In genomic region chr16:17847234-17847795, GRCh38 we compare ENCODE assay signal across 34 cellular contexts.
"Had no signal": no experiment of that assay in that cellular context is flagged by ENCODE, and none has a peak within 500 bp of the region (broad histone marks: within the 10 kb centered on the region; RNA-seq: fewer than 3 reads in every experiment).

No MANE protein-coding gene starts in this region.

- H3K4me1 ChIP-seq: adrenal gland, ascending aorta, body of pancreas, breast epithelium had no signal

- ATAC-seq: activated naive CD4-positive, alpha-beta T cell treated with anti-CD3 and anti-CD28 coated beads, Interleukin-2, amount 50 U/mL, for 72 hours; activated naive CD8-positive, alpha-beta T cell treated with anti-CD3 and anti-CD28 coated beads, Interleukin-2, amount 50 U/mL, for 24 hours; activated T-cell treated with anti-CD3 and anti-CD28 coated beads, Interleukin-2, amount 50 U/mL, for 4 hours; activated T-cell treated with anti-CD3 and anti-CD28 coated beads, Interleukin-2, amount 50 U/mL, for 72 hours; activated T-helper 17 cell treated with anti-CD3 and anti-CD28 coated beads, Interleukin-2, amount 50 U/mL, for 72 hours; body of pancreas had no signal

- DNase-seq: activated effector memory CD4-positive, alpha-beta T cell treated with anti-CD3 and anti-CD28 coated beads, Interleukin-2, amount 50 U/mL, for 16 hours; activated effector memory CD4-positive, alpha-beta T cell treated with Interleukin-2 at 50 U/mL for 16 hours; activated gamma-delta T cell; activated gamma-delta T cell treated with Interleukin-2 at 50 U/mL for 16 hours; activated naive CD4-positive, alpha-beta T cell; activated naive CD4-positive, alpha-beta T cell treated with anti-CD3 and anti-CD28 coated beads for 36 hours; activated naive CD4-positive, alpha-beta T cell treated with anti-CD3 and anti-CD28 coated beads, Interleukin-2, amount 10 ng/mL, durations not matched to agents 7 days and 5 days; activated naive CD4-positive, alpha-beta T cell treated with anti-CD3 and anti-CD28 coated beads, Interleukin-2, amount 50 U/mL, for 16 hours; activated naive CD4-positive, alpha-beta T cell treated with Interleukin-2 at 50 U/mL for 16 hours; activated naive CD8-positive, alpha-beta T cell treated with anti-CD3 and anti-CD28 coated beads for 36 hours; activated naive CD8-positive, alpha-beta T cell treated with anti-CD3 and anti-CD28 coated beads, Interleukin-2, amount 10 ng/mL, durations not matched to agents 7 days and 5 days; activated naive CD8-positive, alpha-beta T cell treated with anti-CD3 and anti-CD28 coated beads, Interleukin-2, amount 50 U/mL, for 24 hours; activated T-cell treated with anti-CD3 and anti-CD28 coated beads, Interleukin-2, amount 50 U/mL, for 1 hour; activated T-cell treated with anti-CD3 and anti-CD28 coated beads, Interleukin-2, amount 50 U/mL, for 24 hours; activated T-cell treated with anti-CD3 and anti-CD28 coated beads, Interleukin-2, amount 50 U/mL, for 4 hours; activated T-cell treated with anti-CD3 and anti-CD28 coated beads, Interleukin-2, amount 50 U/mL, for 48 hours; activated T-cell treated with anti-CD3 and anti-CD28 coated beads, Interleukin-2, amount 50 U/mL, for 72 hours; adrenal gland; amniotic stem cell; amygdala; anterior cingulate cortex; aorta; body of pancreas; brain microvascular endothelial cell; caudate nucleus; central memory CD4-positive, alpha-beta T cell; cerebellar nuclear complex had no signal

- H3K27me3 ChIP-seq: adrenal gland, ascending aorta, body of pancreas, brain microvascular endothelial cell, cardiac muscle cell had no signal

- H3K36me3 ChIP-seq: adrenal gland, ascending aorta, brain microvascular endothelial cell, breast epithelium, cardiac muscle cell had no signal

- H3K4me3 ChIP-seq: adrenal gland, ascending aorta, body of pancreas, breast epithelium, cardiac muscle cell had no signal

- FAIRE-seq: astrocyte, bronchial epithelial cell had no signal

- H3K9me3 ChIP-seq: adrenal gland, ascending aorta, body of pancreas, breast epithelium had no signal

- H3K27ac ChIP-seq: adrenal gland, ascending aorta, body of pancreas, brain microvascular endothelial cell, breast epithelium, cardiac muscle cell had no signal
